1 cellular context compared by ENCODE assay signal in the genomic region with DNA sequence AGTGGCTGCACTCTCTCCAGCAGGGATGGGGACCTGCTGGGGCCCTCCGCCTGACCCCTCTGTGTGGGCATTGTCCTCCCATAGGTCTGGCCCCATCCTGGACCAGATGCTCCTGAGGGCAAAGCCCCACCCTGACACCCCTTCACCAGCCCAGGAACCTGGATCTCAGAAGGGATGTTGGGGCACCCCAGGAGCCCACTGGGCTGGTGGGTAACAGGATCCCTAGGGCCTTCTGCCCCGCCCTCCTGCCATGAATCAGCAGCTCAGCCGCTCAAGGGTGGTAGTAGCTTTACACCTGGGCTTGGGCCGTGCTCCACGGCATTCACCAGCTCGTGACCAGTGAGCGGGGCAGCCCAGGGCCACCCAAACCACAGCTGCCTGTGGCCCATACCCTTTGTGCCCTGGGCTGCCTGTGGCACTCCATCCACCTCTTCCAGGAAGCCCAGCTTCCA.
TF ChIP-seq lines count a peak whose summit lies in the region.

No MANE protein-coding gene starts in this region.

TF ChIP-seq in GM23338, 12 proteins besides CTCF, POLR2A, EP300 and RAD21 (continued from another document):
- no peak for TF ChIP-seq REST (IDR thresholded peaks at IDR 0.05; ENCODE audit: unreplicated experiment)
- TF ChIP-seq ZNF114 (CRISPR knock-in tag; IDR thresholded peaks at IDR 0.05): no peak
- TF ChIP-seq EZH2 (IDR thresholded peaks at IDR 0.05; ENCODE audit: low read depth, unreplicated experiment): no peak
- TF ChIP-seq POLR2AphosphoS5 (IDR thresholded peaks at IDR 0.05; ENCODE audit: low read depth): no peak
